Comparison of ENCODE assay signal across 2 cellular contexts in the genomic region with DNA sequence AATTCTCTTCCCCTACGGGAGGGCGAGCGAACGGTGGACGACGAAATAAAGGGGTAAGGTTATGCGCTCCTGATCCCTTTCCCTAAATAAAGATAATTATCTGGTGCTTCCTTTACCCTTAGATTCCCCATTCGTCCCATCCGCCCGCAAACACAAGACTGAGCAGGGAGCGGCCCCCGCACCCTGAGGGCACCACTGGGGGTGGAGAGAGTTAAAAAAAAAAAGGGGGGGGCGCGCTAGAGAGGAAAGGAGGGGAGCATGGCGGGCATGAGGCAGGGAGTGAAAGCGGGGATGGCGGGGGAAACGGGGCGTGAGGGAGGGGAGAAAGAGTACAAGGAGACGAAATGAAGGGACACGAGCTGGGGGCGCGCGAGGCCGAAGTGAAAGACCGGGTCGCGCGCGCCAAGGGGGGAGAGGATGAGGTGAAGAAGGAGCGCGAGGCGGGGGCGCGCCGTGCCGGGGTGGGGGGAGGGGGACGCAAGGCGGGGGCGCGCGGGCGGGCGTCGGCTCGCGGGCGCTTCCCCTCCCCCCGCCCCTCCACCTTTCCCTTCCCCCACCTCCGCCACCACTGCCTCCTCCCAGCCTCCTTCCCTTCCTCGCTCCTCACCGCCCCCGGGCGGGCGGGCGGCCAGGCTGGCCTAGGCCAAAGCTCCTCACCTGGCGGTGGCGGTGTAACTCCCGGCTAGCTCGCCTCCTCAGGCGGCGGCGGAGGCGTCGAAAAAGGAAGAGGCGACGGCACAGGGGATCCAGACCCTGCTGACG.
A peak's percentile ranks its signal among the peaks of the same experiment; 100 is the strongest.
TF ChIP-seq lines count a peak whose summit lies in the region.

No MANE protein-coding gene starts in this region.

TF ChIP-seq in HEK293T, 16 proteins besides CTCF, POLR2A, EP300 and RAD21:
- TF ChIP-seq ELF4 (IDR thresholded peaks at IDR 0.05) = no peak
- peak; percentile 37; the same call in 1 of the 2 replicates for TF ChIP-seq L3MBTL2 (conservative IDR thresholded peaks at IDR 0.05)

TF ChIP-seq in endothelial cell of umbilical vein, 7 proteins besides CTCF, POLR2A, EP300 and RAD21:
- TF ChIP-seq MYC (IDR thresholded peaks at IDR 0.05; ENCODE audit: low read depth, low read length) (no peak), POLR2AphosphoS5 (IDR thresholded peaks at IDR 0.05; ENCODE audit: insufficient read depth, low read depth, low read length) (peak; percentile 40)
